Comparison of ENCODE assay signal across 8 cellular contexts in the genomic region with DNA sequence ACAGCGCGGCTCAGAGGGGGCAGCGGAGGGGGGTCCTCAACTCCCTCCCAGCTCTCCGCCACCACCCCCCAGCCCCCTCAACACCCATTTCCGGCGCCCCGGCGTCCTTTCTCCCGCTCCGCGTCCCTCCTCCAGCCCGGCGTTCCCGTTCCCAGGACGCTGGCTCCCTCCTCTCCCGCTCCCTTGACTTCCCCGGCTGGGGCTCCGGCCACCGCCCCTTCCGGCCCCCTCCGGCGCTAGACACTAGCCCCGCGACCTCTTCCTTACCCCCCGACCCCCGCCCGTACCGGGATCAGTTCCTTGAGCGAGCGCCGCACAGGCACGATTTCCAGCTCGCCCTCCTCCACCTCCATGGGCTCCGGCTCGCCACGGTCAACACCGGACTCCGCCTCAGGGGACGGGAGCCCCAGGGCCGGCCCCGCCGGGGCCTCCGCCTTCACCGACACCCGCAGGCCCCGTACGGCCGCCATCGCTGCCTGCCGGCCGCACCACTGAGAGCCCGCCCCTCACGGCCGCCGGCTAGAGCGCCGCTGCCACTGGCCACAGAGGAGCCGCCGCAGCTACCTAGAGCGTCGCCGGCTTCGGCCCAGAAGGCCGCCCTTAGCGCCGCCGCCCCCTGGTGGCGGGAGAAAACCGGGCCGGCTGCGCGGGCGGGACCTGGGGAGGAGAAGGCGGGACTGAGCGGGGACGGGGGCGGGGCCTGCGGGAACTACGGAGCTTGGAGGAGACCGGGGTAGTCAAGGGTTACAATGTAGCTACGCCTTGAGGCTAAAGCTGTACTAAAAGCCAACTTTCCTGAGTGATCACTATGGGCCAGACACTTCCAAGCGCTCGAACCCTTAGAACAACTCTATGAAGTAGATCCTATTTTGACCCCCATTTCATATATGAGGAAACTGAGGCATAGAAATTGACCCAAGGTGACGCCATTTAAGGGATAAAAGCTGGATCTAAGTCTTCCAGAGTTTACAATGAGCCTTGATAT. TPM values are rescaled to one million over a fixed set of nuclear protein-coding genes. Genes with fewer than 3 reads are reported as not detected.
DNase-seq lines count a peak whose midpoint lies in the region; ATAC-seq, FAIRE-seq and TF ChIP-seq lines count a peak whose summit lies in the region.

A gene with protein sequence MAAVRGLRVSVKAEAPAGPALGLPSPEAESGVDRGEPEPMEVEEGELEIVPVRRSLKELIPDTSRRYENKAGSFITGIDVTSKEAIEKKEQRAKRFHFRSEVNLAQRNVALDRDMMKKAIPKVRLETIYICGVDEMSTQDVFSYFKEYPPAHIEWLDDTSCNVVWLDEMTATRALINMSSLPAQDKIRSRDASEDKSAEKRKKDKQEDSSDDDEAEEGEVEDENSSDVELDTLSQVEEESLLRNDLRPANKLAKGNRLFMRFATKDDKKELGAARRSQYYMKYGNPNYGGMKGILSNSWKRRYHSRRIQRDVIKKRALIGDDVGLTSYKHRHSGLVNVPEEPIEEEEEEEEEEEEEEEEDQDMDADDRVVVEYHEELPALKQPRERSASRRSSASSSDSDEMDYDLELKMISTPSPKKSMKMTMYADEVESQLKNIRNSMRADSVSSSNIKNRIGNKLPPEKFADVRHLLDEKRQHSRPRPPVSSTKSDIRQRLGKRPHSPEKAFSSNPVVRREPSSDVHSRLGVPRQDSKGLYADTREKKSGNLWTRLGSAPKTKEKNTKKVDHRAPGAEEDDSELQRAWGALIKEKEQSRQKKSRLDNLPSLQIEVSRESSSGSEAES (minus strand): TSS at position 493 of the 985 bp plus-strand sequence. CDS start 23 bp downstream, at position 470.

- peak in 1 of 2 experiments; percentile 24; a peak in 1 of 4 replicates for TF ChIP-seq RAD21 in H1 (IDR thresholded peaks at IDR 0.05 in 1 of 2, conservative IDR thresholded peaks at IDR 0.05 in 1 of 2; ENCODE audit: low read depth in 2 of 2, low read length in 2 of 2)

- peaks cover 18% of the 10 kb centered on the region for H3K27me3 Mint-ChIP-seq in Calu3 (ENCODE audit: unreplicated experiment)

- H3K9ac ChIP-seq in H1 (replicated peaks in 1 of 4; ENCODE audit: extremely low read depth in 1 of 4, low read depth in 3 of 4, low read length in 3 of 4) (peak within 1 kb of the TSS; percentile 88 to 97 (median 94)), mesendoderm (ENCODE audit: low read length) (peak within 1 kb of the TSS; percentile 96)

- ATAC-seq in GM21360 (IDR thresholded peaks at IDR 0.05; ENCODE audit: unreplicated experiment) = peak; percentile 95

- no peaks in the 10 kb centered on the region for H3K4me1 Mint-ChIP-seq in Calu3 (ENCODE audit: low read depth, unreplicated experiment)

- peak within 1 kb of the TSS; percentile 82 for H4K91ac ChIP-seq in H1 (replicated peaks; ENCODE audit: insufficient read length, low read length)

- peak within 1 kb of the TSS; percentile 64 for H2AFZ ChIP-seq in H1 (ENCODE audit: low read length)

- no peak within 1 kb of the TSS for H3K14ac ChIP-seq in H1 (ENCODE audit: insufficient read length)

- peak within 1 kb of the TSS; percentile 48 to 88 for H3K4me2 ChIP-seq in H1 (ENCODE audit: insufficient read depth in 1 of 2, low read depth in 2 of 2, low read length in 2 of 2)
- peak within 1 kb of the TSS; percentile 84 for H3K4me2 ChIP-seq in mesendoderm (ENCODE audit: low read length)

- H3K9me3 Mint-ChIP-seq in Calu3 (ENCODE audit: low read depth, unreplicated experiment) = no peaks in the 10 kb centered on the region

- peak within 1 kb of the TSS; percentile 91 for H3K27ac ChIP-seq in H1 (ENCODE audit: low read depth, low read length)
- H3K27ac ChIP-seq in mesendoderm (ENCODE audit: low read depth, low read length) = peak within 1 kb of the TSS; percentile 62

- TF ChIP-seq CTCF in Calu3 (IDR thresholded peaks at IDR 0.05; ENCODE audit: unreplicated experiment) (peak; percentile 41), H1 (IDR thresholded peaks at IDR 0.05; ENCODE audit: control extremely low read depth in 1 of 3, insufficient read depth in 1 of 3, low read depth in 1 of 3, low read length in 3 of 3) (peak; percentile 80 to 89 (median 86))

- peak within 1 kb of the TSS; percentile 27 for H3K27ac Mint-ChIP-seq in Calu3 (ENCODE audit: unreplicated experiment)

- H4K8ac ChIP-seq in H1 (ENCODE audit: extremely low read depth, insufficient read depth, low read length) (peak within 1 kb of the TSS; percentile 99; the same call in 1 of the 2 replicates), mesendoderm (ENCODE audit: low read depth, low read length) (no peak within 1 kb of the TSS)

- peaks cover 28% of the 10 kb centered on the region for H3K36me3 Mint-ChIP-seq in Calu3 (ENCODE audit: insufficient read depth, unreplicated experiment)

- BruUV-seq in Calu3 (replicated peaks; lab: Mats Ljungman, UMichigan) = no TSS peak

- H3K23me2 ChIP-seq in H1 (ENCODE audit: low read depth, low read length) = 0 out of 2 replicates have a peak, but pooled peaks cover 3% of the 10 kb centered on the region

- H2BK20ac ChIP-seq in H1 (ENCODE audit: low read length) = no peak within 1 kb of the TSS

- H2BK12ac ChIP-seq in H1 (ENCODE audit: low read depth, low read length) = no peak within 1 kb of the TSS

- peak; percentile 84 for DNase-seq in Calu3
- DNase-seq in HT1080 (ENCODE audit: low read depth) = peak; percentile 85
- peak; percentile 88 for DNase-seq in NOMO-1 treated with DMSO at 0.1 percent for 48 hours (lab: John Stamatoyannopoulos, UW; ENCODE audit: unreplicated experiment)
- peak; percentile 85 to 88 (median 86) for DNase-seq in activated CD8-positive, alpha-beta memory T cell treated with anti-CD3 and anti-CD28 coated beads for 48 hours (ENCODE audit: low read depth in 2 of 3, low spot score in 2 of 3)
- peak; percentile 77 to 91 for DNase-seq in H1 (ENCODE audit: low read depth in 1 of 2, low spot score in 2 of 2)
- peak; percentile 95 for DNase-seq in mesendoderm
- peak; percentile 81 for DNase-seq in stimulated activated CD8-positive, alpha-beta memory T cell treated with anti-CD3 and anti-CD28 coated beads, Interleukin-15, amount 100 ng/mL, for 1 hour (ENCODE audit: low read depth)

- H3K9me3 ChIP-seq in H1 (ENCODE audit: insufficient read depth in 2 of 2, low read depth in 1 of 2, low read length in 1 of 2) = no peaks in the 10 kb centered on the region

- POLR2A ChIA-PET in H1 (lab: Charles Lee; ENCODE audit: partially characterized antibody) = interaction anchor here (0.6 to 3.0 kb wide), 18 partner anchors 11 to 297 kb away, joined by 3 to 16 read pairs (median 4); a partner anchor contains a TSS

- CTCF ChIA-PET in Calu3 (lab: Charles Lee) (interaction anchor here (0.5 to 2.1 kb wide), 9 partner anchors 10 to 251 kb away, joined by 3 to 10 read pairs (median 3); no protein-coding TSS in a partner anchor), H1 (lab: Charles Lee; ENCODE audit: partially characterized antibody) (interaction anchor here (0.5 to 6.0 kb wide), 28 partner anchors 8 to 351 kb away, joined by 3 to 75 read pairs (median 4); a partner anchor contains a TSS)

- H2BK15ac ChIP-seq in H1 (ENCODE audit: low read length) = no peak within 1 kb of the TSS
- no peak within 1 kb of the TSS for H2BK15ac ChIP-seq in mesendoderm (replicated peaks; ENCODE audit: low read depth)

- H4K5ac ChIP-seq in H1 (ENCODE audit: insufficient read length, low read depth, low read length) (peak within 1 kb of the TSS; percentile 99), mesendoderm (ENCODE audit: low read length) (no peak within 1 kb of the TSS)

- H3K18ac ChIP-seq in H1 (ENCODE audit: extremely low read depth, low read length) (peak within 1 kb of the TSS; percentile 99), mesendoderm (ENCODE audit: low read length) (peak within 1 kb of the TSS; percentile 97)

- H2BK120ac ChIP-seq in H1 (replicated peaks; ENCODE audit: low read depth, low read length) (no peak within 1 kb of the TSS), mesendoderm (ENCODE audit: low read depth, low read length) (no peak within 1 kb of the TSS)

- H3K56ac ChIP-seq in H1 (replicated peaks; ENCODE audit: insufficient read length, low read depth, low read length) (peak within 1 kb of the TSS; percentile 97), mesendoderm (ENCODE audit: low read length) (peak within 1 kb of the TSS; percentile 98)

- no peak within 1 kb of the TSS; the same call in 1 of the 2 replicates for H2BK5ac ChIP-seq in H1 (ENCODE audit: low read depth, low read length)
- peak within 1 kb of the TSS; percentile 84 for H2BK5ac ChIP-seq in mesendoderm (ENCODE audit: low read length)

- peaks cover 7 to 32% of the 10 kb centered on the region in 2 experiments; a peak in 3 of 4 replicates for H3K79me2 ChIP-seq in H1 (ENCODE audit: control insufficient read depth in 1 of 2, insufficient read depth in 2 of 2, low read length in 2 of 2)
- H3K79me2 ChIP-seq in mesendoderm (ENCODE audit: control insufficient read depth, insufficient read depth, low read length) = peaks cover 25% of the 10 kb centered on the region

- H2AK5ac ChIP-seq in H1 (ENCODE audit: low read depth, low read length) (no peak within 1 kb of the TSS), mesendoderm (ENCODE audit: low read length) (no peak within 1 kb of the TSS)

- WGBS in H1 (ENCODE audit: extremely low coverage in 1 of 2, insufficient coverage in 1 of 2, insufficient read length in 1 of 2, insufficient replicate concordance in 2 of 2, low coverage in 1 of 2, low lambda C conversion rate in 2 of 2, missing lambda C conversion rate in 1 of 2), 2 experiments = 8% methylated on average over 45 of the region's 84 CpGs; no CpG with 5 or more reads in 1 of the 2 experiments
- no CpG with 5 or more reads among the region's 84 CpGs for WGBS in mesendoderm (ENCODE audit: extremely low coverage, insufficient coverage, low lambda C conversion rate)

- H3K4me1 ChIP-seq in H1 (replicated peaks in 1 of 4; ENCODE audit: control insufficient read depth in 3 of 4, insufficient read depth in 4 of 4, low read length in 3 of 4) = 0 out of 7 replicates have a peak, but pooled peaks cover 0 to 3% (median 0%) of the 10 kb centered on the region in 4 experiments
- H3K4me1 ChIP-seq in mesendoderm (ENCODE audit: control insufficient read depth, low read depth, low read length) = no peaks in the 10 kb centered on the region

- H4K20me1 ChIP-seq in H1 (replicated peaks in 1 of 2; ENCODE audit: control insufficient read depth in 1 of 2, insufficient read depth in 2 of 2, low read length in 2 of 2) = peaks cover 4 to 5% of the 10 kb centered on the region in 2 experiments

- intact Hi-C loops in Calu3 (cut with micrococcal nuclease; ENCODE audit: unreplicated experiment) = no loop called here

- H3K36me3 ChIP-seq in H1 (ENCODE audit: control insufficient read depth in 2 of 4, insufficient read depth in 4 of 4, low read length in 3 of 4) (peaks cover 0 to 15% (median 12%) of the 10 kb centered on the region in 4 experiments; a peak in 6 of 8 replicates), mesendoderm (ENCODE audit: control insufficient read depth, insufficient read depth, low read length) (peaks cover 1% of the 10 kb centered on the region)

- H3K79me1 ChIP-seq in H1 (ENCODE audit: low read depth, low read length) = peaks cover 2% of the 10 kb centered on the region; the same call in 1 of the 2 replicates
- H3K79me1 ChIP-seq in mesendoderm (ENCODE audit: low read length) = peaks cover 2% of the 10 kb centered on the region

- H3K4me3 ChIP-seq in H1 (ENCODE audit: extremely low read depth in 1 of 4, insufficient read depth in 2 of 4, low read depth in 3 of 4, low read length in 4 of 4) (peak within 1 kb of the TSS; percentile 84 to 95 (median 90)), mesendoderm (ENCODE audit: low read length) (peak within 1 kb of the TSS; percentile 92)

- H3K27me3 ChIP-seq in H1 (replicated peaks in 1 of 4; ENCODE audit: control insufficient read depth in 3 of 4, extremely low read depth in 1 of 4, insufficient read depth in 3 of 4, low read length in 3 of 4) (no peaks in the 10 kb centered on the region), mesendoderm (ENCODE audit: insufficient read depth, low read length, poor library complexity) (no peaks in the 10 kb centered on the region)

- H3K4ac ChIP-seq in H1 (replicated peaks; ENCODE audit: insufficient read length, low read depth, low read length) (no peak within 1 kb of the TSS), mesendoderm (ENCODE audit: low read depth, low read length) (peak within 1 kb of the TSS; percentile 74)

- peak; percentile 86 to 94 for TF ChIP-seq POLR2A in H1 (IDR thresholded peaks at IDR 0.05; ENCODE audit: control extremely low read depth in 1 of 2, low read depth in 2 of 2, low read length in 2 of 2)

- peak in 1 of 2 experiments; percentile 88; a peak in 1 of 3 replicates for TF ChIP-seq EP300 in H1 (IDR thresholded peaks at IDR 0.05; ENCODE audit: borderline replicate concordance in 1 of 2, low read depth in 2 of 2, low read length in 2 of 2)

- peak; percentile 39 for FAIRE-seq in H1 (lab: Jason Lieb, UNC)

- H3K23ac ChIP-seq in H1 (ENCODE audit: insufficient read length) = no peak within 1 kb of the TSS
- no peak within 1 kb of the TSS for H3K23ac ChIP-seq in mesendoderm (ENCODE audit: low read length)

- peak within 1 kb of the TSS; percentile 78 for H3K4me3 Mint-ChIP-seq in Calu3 (ENCODE audit: low read depth, unreplicated experiment)

RNA-seq across cellular contexts. Expression of the gene that starts here (rescaled TPM):
- total RNA-seq in Calu3 (2022) = 25.4 and 26.9 TPM in 2 replicates
- total RNA-seq in HT1080 (2014; rRNA removed; shearing (Covaris generic)) = 20.5 and 23.6 TPM in 2 replicates
- polyA plus RNA-seq in HT1080 (2015; cell fraction: cytosol; rRNA removed) = 12.3 and 13.6 TPM in 2 replicates
- 73.5 and 81.9 TPM in 2 replicates for polyA plus RNA-seq in HT1080 (2015; cell fraction: nucleus; rRNA removed)
- total RNA-seq in H1 (2021; fragmentation: NEBNext Ultra II Directional; extraction: Animal tissue kit (Norgen Biotek cat#: 25700)) = 46.1 and 47.9 TPM in 2 replicates
- polyA plus RNA-seq in H1 (2011; rRNA removed) = 16.5 and 19.6 TPM in 2 replicates
- 32.0 TPM for polyA plus RNA-seq in H1 (2011; cell fraction: cytosol; rRNA removed)
- 22.5 TPM for polyA plus RNA-seq in H1 (2011; cell fraction: nucleus; rRNA removed)
- 30.6 to 59.0 TPM (median 33.4 TPM) in 4 replicates for polyA plus RNA-seq in H1 (2012, experiment 1 of 2)
- polyA plus RNA-seq in H1 (2012, experiment 2 of 2) = 4.8 TPM
- 35.0 TPM for polyA plus RNA-seq in H1 (2013, experiment 1 of 2)
- 30.6 TPM for polyA plus RNA-seq in H1 (2013, experiment 2 of 2)
- 17.6 and 18.9 TPM in 2 replicates for polyA minus RNA-seq in H1 (2011; rRNA and poly(A)+ RNA removed)
- 8.6 TPM for polyA minus RNA-seq in H1 (2011; cell fraction: cytosol; rRNA and poly(A)+ RNA removed)
- 30.1 TPM for polyA minus RNA-seq in H1 (2011; cell fraction: nucleus; rRNA and poly(A)+ RNA removed)
- polyA plus RNA-seq in mesendoderm (2013, experiment 1 of 2) = 29.3 TPM
- 27.5 TPM for polyA plus RNA-seq in mesendoderm (2013, experiment 2 of 2)

Comparison
In these comparisons a context has a peak if more than half of its experiments do, and no peak if none do; other contexts are left out.
1. Peak in every context shown above with its lines: DNase-seq, ATAC-seq, H3K4me3 ChIP-seq and H3K27ac ChIP-seq.